9 cellular contexts compared by ENCODE assay signal in the genomic region with DNA sequence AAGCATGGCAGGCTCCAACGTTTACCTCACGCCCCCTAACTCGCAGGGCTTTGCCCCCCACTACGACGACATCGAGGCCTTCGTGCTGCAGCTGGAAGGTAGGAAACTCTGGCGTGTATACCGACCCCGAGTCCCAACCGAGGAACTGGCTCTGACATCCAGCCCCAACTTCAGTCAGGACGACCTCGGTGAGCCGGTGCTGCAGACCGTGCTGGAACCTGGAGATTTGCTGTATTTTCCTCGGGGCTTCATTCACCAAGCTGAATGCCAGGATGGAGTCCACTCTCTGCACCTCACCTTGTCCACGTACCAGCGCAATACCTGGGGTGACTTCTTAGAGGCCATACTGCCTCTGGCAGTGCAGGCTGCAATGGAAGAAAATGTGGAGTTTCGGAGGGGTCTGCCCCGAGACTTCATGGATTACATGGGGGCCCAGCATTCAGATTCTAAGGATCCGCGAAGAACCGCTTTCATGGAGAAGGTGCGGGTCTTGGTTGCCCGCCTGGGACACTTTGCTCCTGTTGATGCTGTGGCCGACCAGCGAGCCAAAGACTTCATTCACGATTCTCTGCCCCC. TPM values are rescaled to one million over a fixed set of nuclear protein-coding genes. Genes with fewer than 3 reads are reported as not detected.
DNase-seq lines count a peak whose midpoint lies in the region; ATAC-seq, FAIRE-seq and TF ChIP-seq lines count a peak whose summit lies in the region.
"Had no signal": no experiment of that assay in that cellular context is flagged by ENCODE, and none has a peak within 500 bp of the region (broad histone marks: within the 10 kb centered on the region; RNA-seq: fewer than 3 reads in every experiment).

No MANE protein-coding gene starts in this region.

- H3K4me3 ChIP-seq in gastroesophageal sphincter, result peak overlapping the region; percentile 81 to 93
- H3K4me3 ChIP-seq in skeletal muscle cell (ENCODE audit: low read depth, low read length), result peak overlapping the region; percentile 70

- peak overlapping the region; percentile 82 to 90 (median 84) for H3K4me3 Mint-ChIP-seq in T-cell

- peak overlapping the region; percentile 39 to 66 for H3K27ac Mint-ChIP-seq in T-cell

- TF ChIP-seq EP300 in gastroesophageal sphincter (IDR thresholded peaks at IDR 0.05), result no peak

- TF ChIP-seq POLR2A in GM12892 (IDR thresholded peaks at IDR 0.05; ENCODE audit: low read depth, low read length), result no peak
- TF ChIP-seq POLR2A in gastroesophageal sphincter (IDR thresholded peaks at IDR 0.05), result no peak

- peaks cover 0 to 46% (median 13%) of the 10 kb centered on the region in 3 donors for H3K4me1 ChIP-seq in gastroesophageal sphincter

- ATAC-seq in T-cell (replicated peaks in 1 of 4), result no peak
- no peak for ATAC-seq in gastroesophageal sphincter
- no peak for ATAC-seq in left colon
- ATAC-seq in HG03039 (IDR thresholded peaks at IDR 0.05; ENCODE audit: unreplicated experiment), result no peak
- ATAC-seq in GM18861 (IDR thresholded peaks at IDR 0.05; ENCODE audit: unreplicated experiment), result no peak

- peak overlapping the region in 3 of 4 donors; percentile 85 to 94 (median 93) for H3K27ac ChIP-seq in gastroesophageal sphincter

- intact Hi-C loops in left colon (cut with DNase I, micrococcal nuclease), result no loop called here

- no peak for TF ChIP-seq CTCF in gastroesophageal sphincter (IDR thresholded peaks at IDR 0.05)

- H3K9me3 ChIP-seq in gastroesophageal sphincter, result no peaks in the 10 kb centered on the region

- no peak for DNase-seq in GM12892 (ENCODE audit: insufficient read length)
- DNase-seq in T-cell, result no peak
- DNase-seq in skeletal muscle cell (ENCODE audit: low read depth), result no peak
- DNase-seq in left colon, result no peak
- DNase-seq in stimulated activated CD4-positive, alpha-beta T cell treated with anti-CD3 and anti-CD28 coated beads, Interleukin-4, amount 100 ng/mL, for 1 hour, result no peak

- H3K27me3 ChIP-seq in gastroesophageal sphincter, result no peaks in the 10 kb centered on the region

- FAIRE-seq in GM12892 (lab: Jason Lieb, UNC), result peak; percentile 50

- H3K36me3 ChIP-seq in gastroesophageal sphincter, result peaks cover 0 to 23% of the 10 kb centered on the region in 2 donors

- CTCF ChIA-PET in T-cell (lab: Charles Lee), result interaction anchor here in 1 of 2 donors (1.8 to 1.9 kb wide), 2 partner anchors 33 to 76 kb away, joined by 9 read pairs; a partner anchor contains a TSS

- POLR2A ChIA-PET in T-cell (lab: Charles Lee), result no interaction called here

- 88% methylated on average over 8 of the region's 28 CpGs; no CpG with 5 or more reads in 1 of the 2 donors for WGBS in gastroesophageal sphincter (ENCODE audit: low coverage in 1 of 2), 2 donors

- H3K9me3 Mint-ChIP-seq in T-cell, result no peaks in the 10 kb centered on the region

- H3K27me3 Mint-ChIP-seq in T-cell, result no peaks in the 10 kb centered on the region

- peaks cover 40 to 58% (median 53%) of the 10 kb centered on the region in 3 donors for H3K4me1 Mint-ChIP-seq in T-cell

- peaks cover 26% of the 10 kb centered on the region for H3K36me3 Mint-ChIP-seq in T-cell

RNA-seq across cellular contexts. Expression of a gene that starts 1.3 kb away (rescaled TPM):
- 11.6 TPM for polyA plus RNA-seq in GM12892 (2012; ENCODE audit: missing spikeins)
- total RNA-seq in T-cell (10 to 100 TPM; 23.5 to 38.6 (median 35.2) TPM), gastroesophageal sphincter (10 to 100 TPM; 13.6 to 21.8 (median 18.1) TPM), left colon (10 to 100 TPM; 10.2 to 10.3 TPM)

RNA-seq across cellular contexts. Expression of a gene that starts 33.7 kb away (rescaled TPM):
- polyA plus RNA-seq in GM12892 (2012; ENCODE audit: missing spikeins), result 31.0 TPM
- total RNA-seq in T-cell (10 to 100 TPM; 45.1 to 52.6 (median 49.1) TPM), gastroesophageal sphincter (10 to 100 TPM; 42.4 to 63.5 (median 51.0) TPM), left colon (100 to 1,000 TPM; 105 to 114 TPM)

RNA-seq across cellular contexts. Expression of a gene that starts 44.9 kb away (rescaled TPM):
- 2.9 TPM for polyA plus RNA-seq in GM12892 (2012; ENCODE audit: missing spikeins)
- 1 to 10 TPM in 4 of 5 donors, under 1 TPM in 1; 0.23 to 2.7 (median 1.9) TPM for total RNA-seq in T-cell
- 10 to 100 TPM in 3 of 4 donors, 1 to 10 TPM in 1; 9.8 to 17.9 (median 16.5) TPM for total RNA-seq in gastroesophageal sphincter
- 10 to 100 TPM in 1 of 2 donors, 1 to 10 TPM in 1; 7.2 to 13.2 TPM for total RNA-seq in left colon
- total RNA-seq: H4 had no signal
